ENCODE assay signal across 9 cellular contexts in the genomic region with DNA sequence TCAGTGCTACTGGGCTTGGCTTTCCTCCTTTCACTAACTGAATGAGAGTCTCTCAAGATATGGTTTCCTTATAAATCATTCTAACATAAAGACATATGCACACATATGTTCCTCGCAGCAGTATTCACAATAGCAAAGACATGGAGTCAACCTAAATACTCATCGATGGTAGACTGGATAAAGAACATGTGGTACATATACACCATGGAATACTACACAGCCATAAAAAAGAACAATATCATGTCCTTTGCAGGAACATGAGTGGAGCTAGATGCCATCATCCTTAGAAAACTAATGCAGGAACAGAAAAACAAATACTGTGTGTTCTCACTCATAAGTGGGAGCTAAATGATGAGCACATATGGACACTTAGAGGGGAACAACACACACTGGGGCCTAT. TPM values are rescaled to one million over a fixed set of nuclear protein-coding genes. Genes with fewer than 3 reads are reported as not detected.
"Had no signal": no experiment of that assay in that cellular context is flagged by ENCODE, and none has a peak within 500 bp of the region (broad histone marks: within the 10 kb centered on the region; RNA-seq: fewer than 3 reads in every experiment).

No MANE protein-coding gene starts in this region.

- ATAC-seq: GM12878 had no signal

- DNase-seq: GDM1, GF-D8 had no signal

- H3K4me3 ChIP-seq: GM12878 had no signal

- FAIRE-seq: G401.6, GM12878, GM12891, GM12892, GM18507, GM19239 had no signal

RNA-seq across cellular contexts. Expression of a gene that starts 32.5 kb away (rescaled TPM):
- total RNA-seq: G401 had no signal
